ENCODE assay signal across 8 cellular contexts in the genomic region with DNA sequence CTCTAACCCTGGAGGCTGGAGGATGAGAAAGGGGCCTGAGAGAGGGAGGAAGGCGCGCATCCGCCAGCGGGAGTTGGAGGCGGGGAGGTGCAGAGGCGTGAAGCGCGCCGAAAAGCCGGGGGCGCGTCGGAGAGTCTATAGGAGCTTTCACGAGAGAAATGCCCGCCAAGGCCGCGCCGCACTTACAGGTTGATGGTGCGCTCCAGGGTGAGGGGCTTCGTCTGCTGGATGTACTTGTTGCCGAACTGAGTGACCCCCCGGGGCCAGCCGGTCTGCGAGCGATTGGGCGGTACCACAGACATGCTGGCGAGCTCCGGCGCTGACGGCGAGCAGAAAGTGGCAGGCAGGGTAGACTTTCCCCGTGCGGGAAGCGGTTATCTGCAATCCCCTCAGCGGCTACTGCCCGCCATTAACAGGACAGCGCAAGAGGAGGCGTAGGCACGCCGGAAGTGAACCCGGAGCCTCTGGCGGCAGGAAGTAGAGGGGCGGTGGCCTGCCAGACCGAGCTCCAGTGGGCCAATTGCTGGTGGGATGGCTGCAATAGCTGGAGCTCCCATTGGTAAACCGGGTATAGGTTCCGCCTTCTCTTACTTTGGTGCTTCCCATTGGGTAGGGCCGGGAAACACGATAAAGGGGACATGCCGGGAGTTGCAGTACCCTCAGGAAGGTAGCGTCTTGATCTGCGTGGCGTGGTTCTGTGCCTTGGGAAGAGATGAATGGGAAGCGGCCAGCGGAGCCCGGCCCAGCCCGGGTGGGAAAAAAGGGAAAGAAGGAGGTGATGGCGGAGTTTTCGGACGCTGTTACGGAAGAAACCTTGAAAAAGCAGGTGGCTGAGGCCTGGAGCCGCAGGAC. TPM values are rescaled to one million over a fixed set of nuclear protein-coding genes. Genes with fewer than 3 reads are reported as not detected.
DNase-seq lines count a peak whose midpoint lies in the region; ATAC-seq and TF ChIP-seq lines count a peak whose summit lies in the region.

A gene (minus strand): TSS at position 432 of the 852 bp plus-strand sequence. CDS start 130 bp downstream, at position 302.
A gene (plus strand): TSS at position 654 of the 852 bp plus-strand sequence. CDS start 59 bp downstream, at position 713.

- TF ChIP-seq CTCF in DND-41 (IDR thresholded peaks at IDR 0.05; ENCODE audit: borderline replicate concordance, extremely low read depth, low read length, poor library complexity, severe bottlenecking) (no peak), esophagus squamous epithelium (IDR thresholded peaks at IDR 0.05) (peak in 2 of 6 experiments; percentile 10 to 15)

- H3K4me1 ChIP-seq in DND-41 (ENCODE audit: insufficient read depth, low read length), result peaks cover 54% of the 10 kb centered on the region
- H3K4me1 ChIP-seq in GM23248 (ENCODE audit: insufficient read depth), result peaks cover 28% of the 10 kb centered on the region
- H3K4me1 ChIP-seq in esophagus squamous epithelium, result peaks cover 11 to 50% (median 25%) of the 10 kb centered on the region in 3 donors

- H3K4me1 Mint-ChIP-seq in activated T-helper 1 cell treated with anti-CD3 and anti-CD28 coated beads, Interleukin-12 subunit alpha, Interleukin-12 subunit beta, Interleukin-2, Interleukin-4 antibody, amounts not matched to agents 30 ng/mL and 10 ng/mL and 1 ng/mL, durations not matched to agents 14 hours and 24 hours and 36 hours (ENCODE audit: low read depth), result peaks cover 64% of the 10 kb centered on the region

- H3K4me3 ChIP-seq in DND-41 (ENCODE audit: low read depth in 1 of 2, low read length in 2 of 2) (peak within 1 kb of the TSS; percentile 36 to 60), GM23248 (peak within 1 kb of the TSS; percentile 92), esophagus squamous epithelium (peak within 1 kb of the TSS; percentile 77 to 94 (median 84))

- WGBS in GM23248 (ENCODE audit: low coverage in 1 of 2, low lambda C conversion rate in 2 of 2, missing lambda C conversion rate in 2 of 2), 2 experiments, result 0 to 1% methylated on average over 60 of the region's 61 CpGs
- WGBS in esophagus squamous epithelium, 2 donors, result 1% methylated on average over 37 to 40 of the region's 61 CpGs

- H3K27ac Mint-ChIP-seq in activated T-helper 1 cell treated with anti-CD3 and anti-CD28 coated beads, Interleukin-12 subunit alpha, Interleukin-12 subunit beta, Interleukin-2, Interleukin-4 antibody, amounts not matched to agents 30 ng/mL and 10 ng/mL and 1 ng/mL, durations not matched to agents 14 hours and 24 hours and 36 hours, result peak within 1 kb of the TSS; percentile 97

- H3K36me3 ChIP-seq in DND-41 (ENCODE audit: insufficient read depth, low read length) (peaks cover 48% of the 10 kb centered on the region), GM23248 (ENCODE audit: low read depth) (peaks cover 32% of the 10 kb centered on the region), esophagus squamous epithelium (peaks cover 0 to 48% (median under 1%) of the 10 kb centered on the region in 3 donors)

- H3K4me3 Mint-ChIP-seq in activated T-helper 1 cell treated with anti-CD3 and anti-CD28 coated beads, Interleukin-12 subunit alpha, Interleukin-12 subunit beta, Interleukin-2, Interleukin-4 antibody, amounts not matched to agents 30 ng/mL and 10 ng/mL and 1 ng/mL, durations not matched to agents 14 hours and 24 hours and 36 hours, result peak within 1 kb of the TSS; percentile 97

- H3K27ac ChIP-seq in DND-41 (ENCODE audit: low read length) (peak within 1 kb of the TSS; percentile 83), GM23248 (peak within 1 kb of the TSS; percentile 89), esophagus squamous epithelium (peak within 1 kb of the TSS; percentile 86 to 90 (median 89))

- peaks cover 33% of the 10 kb centered on the region for H4K20me1 ChIP-seq in DND-41 (ENCODE audit: insufficient read depth, low read length)
- H4K20me1 ChIP-seq in GM23248 (ENCODE audit: insufficient read depth), result peaks cover 5% of the 10 kb centered on the region; the same call in 1 of the 2 replicates

- H3K36me3 Mint-ChIP-seq in activated T-helper 1 cell treated with anti-CD3 and anti-CD28 coated beads, Interleukin-12 subunit alpha, Interleukin-12 subunit beta, Interleukin-2, Interleukin-4 antibody, amounts not matched to agents 30 ng/mL and 10 ng/mL and 1 ng/mL, durations not matched to agents 14 hours and 24 hours and 36 hours (ENCODE audit: low read depth), result peaks cover 37% of the 10 kb centered on the region

- peak within 1 kb of the TSS; percentile 76 for H3K9ac ChIP-seq in DND-41 (ENCODE audit: low read depth, low read length)
- H3K9ac ChIP-seq in GM23248, result peak within 1 kb of the TSS; percentile 92

- H2AFZ ChIP-seq in DND-41 (ENCODE audit: low read depth, low read length) (peak within 1 kb of the TSS; percentile 94), GM23248 (peak within 1 kb of the TSS; percentile 91)

- H3K79me2 ChIP-seq in DND-41 (ENCODE audit: insufficient read depth, low read length), result peaks cover 76% of the 10 kb centered on the region
- peaks cover 93% of the 10 kb centered on the region for H3K79me2 ChIP-seq in GM23248 (ENCODE audit: insufficient read depth)

- TF ChIP-seq POLR2A in esophagus squamous epithelium (IDR thresholded peaks at IDR 0.05), result peak in 2 of 4 donors; percentile 50 to 67

- no peaks in the 10 kb centered on the region for H3K9me2 ChIP-seq in GM23248 (ENCODE audit: insufficient read depth)

- peaks cover 12% of the 10 kb centered on the region; the same call in 1 of the 2 replicates for H3F3A ChIP-seq in GM23248 (ENCODE audit: insufficient read depth)

- H3K27me3 ChIP-seq in DND-41 (ENCODE audit: insufficient read depth, low read length, poor library complexity) (no peaks in the 10 kb centered on the region), GM23248 (replicated peaks; ENCODE audit: insufficient read depth) (no peaks in the 10 kb centered on the region), esophagus squamous epithelium (no peaks in the 10 kb centered on the region)

- H3K9me3 Mint-ChIP-seq in activated T-helper 1 cell treated with anti-CD3 and anti-CD28 coated beads, Interleukin-12 subunit alpha, Interleukin-12 subunit beta, Interleukin-2, Interleukin-4 antibody, amounts not matched to agents 30 ng/mL and 10 ng/mL and 1 ng/mL, durations not matched to agents 14 hours and 24 hours and 36 hours, result no peaks in the 10 kb centered on the region

- in situ Hi-C loops in GM23248 (cut with MboI), result no loop called here

- H3K4me2 ChIP-seq in DND-41 (ENCODE audit: insufficient read depth, low read length), result peak within 1 kb of the TSS; percentile 90
- peak within 1 kb of the TSS; percentile 95 for H3K4me2 ChIP-seq in GM23248 (ENCODE audit: unreplicated experiment)

- intact Hi-C loops in activated T-helper 1 cell treated with anti-CD3 and anti-CD28 coated beads, Interleukin-12 subunit alpha, Interleukin-12 subunit beta, Interleukin-2, Interleukin-4 antibody, amounts not matched to agents 30 ng/mL and 10 ng/mL and 1 ng/mL, durations not matched to agents 14 hours and 24 hours and 36 hours (cut with micrococcal nuclease), result loop anchor here (1.0 to 5.0 kb wide), 13 partner anchors 26 to 1942 kb away; a partner anchor contains a TSS
- intact Hi-C loops in esophagus squamous epithelium (cut with DNase I), result no loop called here

- peak; percentile 98 for ATAC-seq in DND-41 (ENCODE audit: insufficient read depth, low read depth)

- H3K9me3 ChIP-seq in DND-41 (ENCODE audit: insufficient read depth, low read length, severe bottlenecking) (no peaks in the 10 kb centered on the region), GM23248 (ENCODE audit: low read depth) (no peaks in the 10 kb centered on the region), esophagus squamous epithelium (no peaks in the 10 kb centered on the region)

- H3K27me3 Mint-ChIP-seq in activated T-helper 1 cell treated with anti-CD3 and anti-CD28 coated beads, Interleukin-12 subunit alpha, Interleukin-12 subunit beta, Interleukin-2, Interleukin-4 antibody, amounts not matched to agents 30 ng/mL and 10 ng/mL and 1 ng/mL, durations not matched to agents 14 hours and 24 hours and 36 hours (ENCODE audit: insufficient read depth), result no peaks in the 10 kb centered on the region

- DNase-seq in DND-41 (peak; percentile 96), GM23248 (peak; percentile 99), Kasumi-1 (lab: John Stamatoyannopoulos, UW) (peak; percentile 99 to 100), RPMI7951 (ENCODE audit: low read depth) (peak; percentile 98), esophagus squamous epithelium (lab: John Stamatoyannopoulos, UW) (peak; percentile 77), myocyte (ENCODE audit: low read depth) (peak; percentile 99)
- DNase-seq in activated T-helper 1 cell treated with anti-CD3 and anti-CD28 coated beads, Interleukin-12 subunit alpha, Interleukin-12 subunit beta, Interleukin-2, Interleukin-4 antibody, amounts not matched to agents 30 ng/mL and 10 ng/mL and 1 ng/mL, durations not matched to agents 14 hours and 24 hours and 36 hours (ENCODE audit: low spot score), result peak; percentile 92
- peak; percentile 77 to 94 for DNase-seq in stimulated activated CD8-positive, alpha-beta memory T cell treated with anti-CD3 and anti-CD28 coated beads, Interleukin-7, amount 100 ng/mL, for 48 hours (ENCODE audit: extremely low read depth in 1 of 2, low read depth in 1 of 2)

RNA-seq across cellular contexts. Expression of the first gene that starts in this region (rescaled TPM):
- 57.0 and 76.8 TPM in 2 replicates for total RNA-seq in GM23248 (2014; rRNA removed; shearing (Covaris generic))
- polyA plus RNA-seq in GM23248 (2016; fragmentation: Nextera tagmentation; extraction: Ambion mirVana), result 47.8 and 49.6 TPM in 2 replicates
- total RNA-seq in RPMI7951 (2014; rRNA removed; shearing (Covaris generic)), result 89.7 and 101 TPM in 2 replicates
- 271 and 313 TPM in 2 replicates for total RNA-seq in activated T-helper 1 cell treated with anti-CD3 and anti-CD28 coated beads, Interleukin-12 subunit alpha, Interleukin-12 subunit beta, Interleukin-2, Interleukin-4 antibody, amounts not matched to agents 30 ng/mL and 10 ng/mL and 1 ng/mL, durations not matched to agents 14 hours and 24 hours and 36 hours
- total RNA-seq in esophagus squamous epithelium (10 to 100 TPM; 39.4 to 55.5 (median 48.2) TPM), myocyte (46.5 and 48.6 TPM in 2 replicates)
- 33.2 TPM for polyA plus RNA-seq in myocyte (2012)

RNA-seq across cellular contexts. Expression of the second gene that starts in this region (rescaled TPM):
- total RNA-seq in GM23248 (2014; rRNA removed; shearing (Covaris generic)), result 59.1 and 70.8 TPM in 2 replicates
- 97.6 and 101 TPM in 2 replicates for polyA plus RNA-seq in GM23248 (2016; fragmentation: Nextera tagmentation; extraction: Ambion mirVana)
- 63.1 and 64.8 TPM in 2 replicates for total RNA-seq in RPMI7951 (2014; rRNA removed; shearing (Covaris generic))
- 87.9 and 90.9 TPM in 2 replicates for total RNA-seq in activated T-helper 1 cell treated with anti-CD3 and anti-CD28 coated beads, Interleukin-12 subunit alpha, Interleukin-12 subunit beta, Interleukin-2, Interleukin-4 antibody, amounts not matched to agents 30 ng/mL and 10 ng/mL and 1 ng/mL, durations not matched to agents 14 hours and 24 hours and 36 hours
- total RNA-seq in esophagus squamous epithelium, result 10 to 100 TPM; 28.8 to 58.3 (median 32.1) TPM
- total RNA-seq in myocyte, result 68.9 and 79.0 TPM in 2 replicates
- 42.7 TPM for polyA plus RNA-seq in myocyte (2012)

Comparison
In these comparisons a context has a peak if more than half of its experiments do, and no peak if none do; other contexts are left out.
1. Peak in every context shown above with its lines: DNase-seq, ATAC-seq, H3K4me3 ChIP-seq and H3K27ac ChIP-seq.